1 cellular context compared by ENCODE assay signal in genomic region chr4:103008875-103009729, GRCh38.
TF ChIP-seq lines count a peak whose summit lies in the region.

No MANE protein-coding gene starts in this region.

TF ChIP-seq in HepG2, 621 proteins besides CTCF, POLR2A, EP300 and RAD21 (continued from another document):
- 0 out of 2 replicates have a peak, but pooled peaks have one; percentile 18 for TF ChIP-seq ARID3A (IDR thresholded peaks at IDR 0.05; ENCODE audit: low read depth, low read length)
- TF ChIP-seq MLXIP (CRISPR knock-in tag; IDR thresholded peaks at IDR 0.05; ENCODE audit: borderline replicate concordance), result no peak
- peak; percentile 53 for TF ChIP-seq CEBPG (CRISPR knock-in tag; IDR thresholded peaks at IDR 0.05)
- TF ChIP-seq HMGXB4 (CRISPR knock-in tag; IDR thresholded peaks at IDR 0.05; ENCODE audit: borderline replicate concordance in 1 of 2, low read depth in 1 of 2), result 0 out of 4 replicates have a peak, but pooled peaks of 1 of the 2 experiments have one; percentile 53
- TF ChIP-seq ZBTB39 (CRISPR knock-in tag; IDR thresholded peaks at IDR 0.05), result no peak
- no peak for TF ChIP-seq FOXA1 (IDR thresholded peaks at IDR 0.05)
- TF ChIP-seq FOXA1 (CRISPR knock-in tag; IDR thresholded peaks at IDR 0.05), result peak; percentile 16; the same call in 1 of the 2 replicates
- peak; percentile 32; the same call in 1 of the 2 replicates for TF ChIP-seq HOMEZ (CRISPR knock-in tag; IDR thresholded peaks at IDR 0.05; ENCODE audit: low read depth)
- TF ChIP-seq ZNF12 (CRISPR knock-in tag; IDR thresholded peaks at IDR 0.05), result no peak
- 0 out of 2 replicates have a peak, but pooled peaks have one; percentile 6 for TF ChIP-seq FOXA3 (CRISPR knock-in tag; IDR thresholded peaks at IDR 0.05)
